In the genomic region with DNA sequence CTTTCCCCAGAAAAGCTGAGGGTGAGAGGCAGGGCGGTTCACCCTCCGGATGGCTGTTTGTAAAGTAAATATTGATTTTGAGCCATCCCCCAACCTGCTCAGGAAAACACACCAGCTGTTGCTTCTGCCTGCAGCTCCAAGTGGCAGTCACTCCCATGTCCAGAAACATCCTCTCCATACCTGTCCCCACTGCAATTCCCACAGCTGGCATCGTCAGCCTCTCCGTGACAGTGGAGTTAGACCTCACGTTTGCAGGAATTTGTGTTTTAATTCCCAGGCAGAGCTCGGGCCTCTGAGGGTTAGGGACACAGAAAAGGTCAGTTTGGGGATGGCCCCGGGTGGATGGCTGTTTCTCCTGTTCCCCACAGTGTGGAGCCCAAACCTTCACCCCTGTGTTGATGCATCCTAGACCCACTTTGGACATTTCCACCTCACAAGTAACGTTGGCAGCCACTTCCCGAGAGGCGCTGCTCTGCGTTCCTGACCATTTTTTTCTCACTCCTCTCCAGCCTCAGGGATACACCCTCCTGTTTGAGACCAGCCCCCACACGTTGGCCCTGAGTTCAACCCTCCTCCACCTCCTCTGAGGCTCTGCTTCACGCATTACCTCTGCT, we compare ENCODE assay signal across 9 cellular contexts. TPM values are rescaled to one million over a fixed set of nuclear protein-coding genes. Genes with fewer than 3 reads are reported as not detected.
DNase-seq lines count a peak whose midpoint lies in the region; TF ChIP-seq lines count a peak whose summit lies in the region.
"Had no signal": no experiment of that assay in that cellular context is flagged by ENCODE, and none has a peak within 500 bp of the region (broad histone marks: within the 10 kb centered on the region; RNA-seq: fewer than 3 reads in every experiment).

No MANE protein-coding gene starts in this region.

- no peak overlapping the region for H3K27ac Mint-ChIP-seq in activated CD4-positive, alpha-beta memory T cell treated with anti-CD3 and anti-CD28 coated beads, Interleukin-2, amount 10 ng/mL, durations not matched to agents 7 days and 5 days

- H3K36me3 ChIP-seq in BLaER1 = no peaks in the 10 kb centered on the region
- no peaks in the 10 kb centered on the region for H3K36me3 ChIP-seq in WERI-Rb-1
- no peaks in the 10 kb centered on the region for H3K36me3 ChIP-seq in liver (ENCODE audit: control insufficient read depth in 4 of 4, insufficient read depth in 3 of 4, low read depth in 1 of 4, low read length in 3 of 4)
- H3K36me3 ChIP-seq in adrenal gland (replicated peaks in 1 of 2) = no peaks in the 10 kb centered on the region

- H3K4me1 ChIP-seq in BLaER1 (peaks cover 29% of the 10 kb centered on the region), liver (ENCODE audit: control insufficient read depth in 4 of 4, insufficient read depth in 4 of 4, low read length in 3 of 4) (peaks cover 15 to 34% (median 26%) of the 10 kb centered on the region in 4 donors), adrenal gland (replicated peaks in 1 of 2) (peaks cover 0 to 13% of the 10 kb centered on the region in 2 donors)

- H3K27ac ChIP-seq in BLaER1 = 0 out of 2 replicates have a peak overlapping the region, but pooled peaks have one; percentile 22
- H3K27ac ChIP-seq in WERI-Rb-1 = peak overlapping the region; percentile 78
- peak overlapping the region; percentile 61 to 62 for H3K27ac ChIP-seq in liver (ENCODE audit: low read depth in 1 of 2, low read length in 2 of 2)
- H3K27ac ChIP-seq in adrenal gland = peak overlapping the region in 2 of 5 donors; percentile 42 to 44

- intact Hi-C loops in adrenal gland (cut with DNase I) = no loop called here

- H3K9ac ChIP-seq in BLaER1 (no peak overlapping the region), liver (ENCODE audit: low read depth in 1 of 2, low read length in 2 of 2) (no peak overlapping the region)

- TF ChIP-seq CTCF in WERI-Rb-1 (IDR thresholded peaks at IDR 0.05; ENCODE audit: low read depth, low read length) (no peak), liver (IDR thresholded peaks at IDR 0.05; ENCODE audit: low read depth, low read length, missing input control) (no peak), adrenal gland (IDR thresholded peaks at IDR 0.05) (no peak)

- no peak overlapping the region for H3K4me3 ChIP-seq in BLaER1
- H3K4me3 ChIP-seq in WERI-Rb-1 (ENCODE audit: low read depth, low read length) = peak overlapping the region; percentile 16
- no peak overlapping the region for H3K4me3 ChIP-seq in liver (ENCODE audit: low read depth in 1 of 3, low read length in 3 of 3)
- H3K4me3 ChIP-seq in adrenal gland = no peak overlapping the region

- no peaks in the 10 kb centered on the region for H3K9me3 Mint-ChIP-seq in activated CD4-positive, alpha-beta memory T cell treated with anti-CD3 and anti-CD28 coated beads, Interleukin-2, amount 10 ng/mL, durations not matched to agents 7 days and 5 days

- H3K27me3 ChIP-seq in BLaER1 (no peaks in the 10 kb centered on the region), WERI-Rb-1 (ENCODE audit: insufficient read depth, low read depth, severe bottlenecking) (no peaks in the 10 kb centered on the region), liver (ENCODE audit: control insufficient read depth in 4 of 4, insufficient read depth in 4 of 4, low read length in 3 of 4) (no peaks in the 10 kb centered on the region), adrenal gland (no peaks in the 10 kb centered on the region)

- peaks cover 12% of the 10 kb centered on the region for H3K27me3 Mint-ChIP-seq in activated CD4-positive, alpha-beta memory T cell treated with anti-CD3 and anti-CD28 coated beads, Interleukin-2, amount 10 ng/mL, durations not matched to agents 7 days and 5 days

- TF ChIP-seq POLR2A in adrenal gland (IDR thresholded peaks at IDR 0.05) = no peak

- DNase-seq in NCI-H1694 (lab: John Stamatoyannopoulos, UW) (peak; percentile 53), WERI-Rb-1 (peak; percentile 56), HPDE6-E6E7 (ENCODE audit: extremely low spot score) (no peak), adrenal gland (no peak)
- no peak for DNase-seq in activated CD4-positive, alpha-beta memory T cell treated with anti-CD3 and anti-CD28 coated beads, Interleukin-2, amount 10 ng/mL, durations not matched to agents 7 days and 5 days
- DNase-seq in stimulated activated CD4-positive, alpha-beta T cell treated with anti-CD3 and anti-CD28 coated beads, Interleukin-2, amount 100 ng/mL, for 48 hours = no peak
- DNase-seq: stimulated activated naive CD4-positive, alpha-beta T cell treated with Interleukin-2 at 50 U/mL for 16 hours had no signal

- no peaks in the 10 kb centered on the region for H3K9me3 ChIP-seq in BLaER1
- H3K9me3 ChIP-seq in WERI-Rb-1 (ENCODE audit: severe bottlenecking) = no peaks in the 10 kb centered on the region
- no peaks in the 10 kb centered on the region for H3K9me3 ChIP-seq in liver (ENCODE audit: control insufficient read depth in 4 of 4, low read length in 3 of 4)
- H3K9me3 ChIP-seq in adrenal gland (replicated peaks in 1 of 3) = no peaks in the 10 kb centered on the region

- H3K4me3 Mint-ChIP-seq in activated CD4-positive, alpha-beta memory T cell treated with anti-CD3 and anti-CD28 coated beads, Interleukin-2, amount 10 ng/mL, durations not matched to agents 7 days and 5 days = no peak overlapping the region

- POLR2A ChIA-PET in activated CD4-positive, alpha-beta memory T cell treated with anti-CD3 and anti-CD28 coated beads, Interleukin-2, amount 10 ng/mL, durations not matched to agents 7 days and 5 days (lab: Charles Lee) = no interaction called here

- peaks cover 4% of the 10 kb centered on the region for H3K4me1 Mint-ChIP-seq in activated CD4-positive, alpha-beta memory T cell treated with anti-CD3 and anti-CD28 coated beads, Interleukin-2, amount 10 ng/mL, durations not matched to agents 7 days and 5 days

- peak overlapping the region; percentile 32 for H3K4me2 ChIP-seq in BLaER1

- no peak for TF ChIP-seq RAD21 in liver (IDR thresholded peaks at IDR 0.05)

- no peaks in the 10 kb centered on the region for H3K36me3 Mint-ChIP-seq in activated CD4-positive, alpha-beta memory T cell treated with anti-CD3 and anti-CD28 coated beads, Interleukin-2, amount 10 ng/mL, durations not matched to agents 7 days and 5 days (ENCODE audit: low read depth)

- CTCF ChIA-PET in activated CD4-positive, alpha-beta memory T cell treated with anti-CD3 and anti-CD28 coated beads, Interleukin-2, amount 10 ng/mL, durations not matched to agents 7 days and 5 days (lab: Charles Lee) = no interaction called here

- 27% methylated on average over 13 of the region's 13 CpGs for WGBS in liver
- 60 to 71% (median 67%) methylated on average over 13 of the region's 13 CpGs for WGBS in adrenal gland, 4 donors

- no peaks in the 10 kb centered on the region for H4K20me1 ChIP-seq in BLaER1

TF ChIP-seq in liver, 16 proteins besides CTCF, POLR2A, EP300 and RAD21 (continues in another document):
- TF ChIP-seq, protein P1, sequence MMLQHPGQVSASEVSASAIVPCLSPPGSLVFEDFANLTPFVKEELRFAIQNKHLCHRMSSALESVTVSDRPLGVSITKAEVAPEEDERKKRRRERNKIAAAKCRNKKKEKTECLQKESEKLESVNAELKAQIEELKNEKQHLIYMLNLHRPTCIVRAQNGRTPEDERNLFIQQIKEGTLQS (IDR thresholded peaks at IDR 0.05) = no peak
- TF ChIP-seq HNF4G (IDR thresholded peaks at IDR 0.05) = no peak
- peak; percentile 92 for TF ChIP-seq FOXA2 (IDR thresholded peaks at IDR 0.05)
- no peak for TF ChIP-seq GABPA (IDR thresholded peaks at IDR 0.05 in 1 of 2, conservative IDR thresholded peaks at IDR 0.05 in 1 of 2)
- peak; percentile 37 for TF ChIP-seq SP1 (IDR thresholded peaks at IDR 0.05)
- peak in 1 of 2 donors; percentile 36 for TF ChIP-seq RXRA (IDR thresholded peaks at IDR 0.05)
- TF ChIP-seq TAF1 (conservative IDR thresholded peaks at IDR 0.05) = no peak
- TF ChIP-seq JUND (IDR thresholded peaks at IDR 0.05) = no peak
- TF ChIP-seq, protein P2, sequence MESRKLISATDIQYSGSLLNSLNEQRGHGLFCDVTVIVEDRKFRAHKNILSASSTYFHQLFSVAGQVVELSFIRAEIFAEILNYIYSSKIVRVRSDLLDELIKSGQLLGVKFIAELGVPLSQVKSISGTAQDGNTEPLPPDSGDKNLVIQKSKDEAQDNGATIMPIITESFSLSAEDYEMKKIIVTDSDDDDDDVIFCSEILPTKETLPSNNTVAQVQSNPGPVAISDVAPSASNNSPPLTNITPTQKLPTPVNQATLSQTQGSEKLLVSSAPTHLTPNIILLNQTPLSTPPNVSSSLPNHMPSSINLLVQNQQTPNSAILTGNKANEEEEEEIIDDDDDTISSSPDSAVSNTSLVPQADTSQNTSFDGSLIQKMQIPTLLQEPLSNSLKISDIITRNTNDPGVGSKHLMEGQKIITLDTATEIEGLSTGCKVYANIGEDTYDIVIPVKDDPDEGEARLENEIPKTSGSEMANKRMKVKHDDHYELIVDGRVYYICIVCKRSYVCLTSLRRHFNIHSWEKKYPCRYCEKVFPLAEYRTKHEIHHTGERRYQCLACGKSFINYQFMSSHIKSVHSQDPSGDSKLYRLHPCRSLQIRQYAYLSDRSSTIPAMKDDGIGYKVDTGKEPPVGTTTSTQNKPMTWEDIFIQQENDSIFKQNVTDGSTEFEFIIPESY (IDR thresholded peaks at IDR 0.05) = no peak
- TF ChIP-seq EGR1 (IDR thresholded peaks at IDR 0.05; ENCODE audit: low read depth in 2 of 2) = no peak
- peak; percentile 64 for TF ChIP-seq FOXA1 (IDR thresholded peaks at IDR 0.05)
- no peak for TF ChIP-seq YY1 (IDR thresholded peaks at IDR 0.05)
- TF ChIP-seq, protein P3, sequence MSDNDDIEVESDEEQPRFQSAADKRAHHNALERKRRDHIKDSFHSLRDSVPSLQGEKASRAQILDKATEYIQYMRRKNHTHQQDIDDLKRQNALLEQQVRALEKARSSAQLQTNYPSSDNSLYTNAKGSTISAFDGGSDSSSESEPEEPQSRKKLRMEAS (IDR thresholded peaks at IDR 0.05) = no peak

RNA-seq across cellular contexts. Expression of a gene that starts 11.8 kb away (rescaled TPM):
- total RNA-seq in liver = 1 to 10 TPM; 2.5 to 3.8 TPM
- 1 to 10 TPM; 3.7 to 4.5 TPM for polyA plus RNA-seq in liver
- 10 to 100 TPM in 5 of 8 donors, 1 to 10 TPM in 3; 3.7 to 14.3 (median 10.6) TPM for total RNA-seq in adrenal gland
- polyA plus RNA-seq in adrenal gland = 10 to 100 TPM in 1 of 3 donors, 1 to 10 TPM in 2; 7.7 to 16.4 (median 8.1) TPM
- 1 to 10 TPM; 2.8 to 3.0 TPM for total RNA-seq in activated CD4-positive, alpha-beta memory T cell treated with anti-CD3 and anti-CD28 coated beads, Interleukin-2, amount 10 ng/mL, durations not matched to agents 7 days and 5 days

Comparison
In these comparisons a context has a peak if more than half of its experiments do, and no peak if none do; other contexts are left out.
1. DNase-seq: peak in NCI-H1694 (single experiment) and WERI-Rb-1 (single experiment); none in HPDE6-E6E7 (single experiment), adrenal gland (0 of 7), activated CD4-positive, alpha-beta memory T cell treated with anti-CD3 and anti-CD28 coated beads, Interleukin-2, amount 10 ng/mL, durations not matched to agents 7 days and 5 days (single experiment) and stimulated activated CD4-positive, alpha-beta T cell treated with anti-CD3 and anti-CD28 coated beads, Interleukin-2, amount 100 ng/mL, for 48 hours (0 of 2).